In genomic region chr11:8225589-8226036, GRCh38 we compare ENCODE assay signal across 8 cellular contexts. TPM values are rescaled to one million over a fixed set of nuclear protein-coding genes. Genes with fewer than 3 reads are reported as not detected.
DNase-seq lines count a peak whose midpoint lies in the region; ATAC-seq and TF ChIP-seq lines count a peak whose summit lies in the region.

No MANE protein-coding gene starts in this region.

- H3K27me3 ChIP-seq in HCT116 (ENCODE audit: insufficient read depth, low read length): no peaks in the 10 kb centered on the region

- intact Hi-C loops in HCT116 (cut with micrococcal nuclease): loop anchor here (1.0 to 10.0 kb wide), 4 partner anchors 39 to 729 kb away; no protein-coding TSS in a partner anchor

- H3K79me2 ChIP-seq in HCT116 (ENCODE audit: insufficient read depth, low read length): no peaks in the 10 kb centered on the region

- TF ChIP-seq RAD21 in HCT116 (IDR thresholded peaks at IDR 0.05; ENCODE audit: low read depth): peak; percentile 96

- no peak for TF ChIP-seq POLR2A in HCT116 (IDR thresholded peaks at IDR 0.05; ENCODE audit: borderline replicate concordance, extremely low read depth, insufficient read depth, insufficient read length)

- H3K4me3 ChIP-seq in HCT116 (replicated peaks in 1 of 2; ENCODE audit: low read depth in 1 of 2, low read length in 2 of 2): no peak overlapping the region

- H2AFZ ChIP-seq in HCT116 (ENCODE audit: low read depth, low read length, poor library complexity, severe bottlenecking): no peak overlapping the region

- no peak overlapping the region for H3K9ac ChIP-seq in HCT116 (ENCODE audit: low read length)

- H3K27ac ChIP-seq in HCT116 (ENCODE audit: low read depth, low read length): no peak overlapping the region

- H3K4me1 ChIP-seq in HCT116 (ENCODE audit: control insufficient read depth in 1 of 2, insufficient read depth in 2 of 2, low read length in 2 of 2): peaks cover 0 to 3% of the 10 kb centered on the region in 2 experiments; a peak in 1 of 4 replicates

- no peaks in the 10 kb centered on the region for H4K20me1 ChIP-seq in HCT116 (ENCODE audit: insufficient read depth)

- no peaks in the 10 kb centered on the region for H3K9me2 ChIP-seq in HCT116 (ENCODE audit: insufficient read depth)

- CTCF ChIA-PET in HCT116 (lab: Charles Lee): no interaction called here

- RAD21 ChIA-PET in HCT116 (lab: Charles Lee; ENCODE audit: low non-redundant PET in 1 of 2, low total read pairs in 2 of 2, uncharacterized antibody in 2 of 2, unreplicated experiment in 2 of 2): no interaction called here

- no peaks in the 10 kb centered on the region for H3K36me3 ChIP-seq in HCT116 (ENCODE audit: control insufficient read depth in 1 of 2, insufficient read depth in 2 of 2, low read length in 2 of 2)

- BruUV-seq in HCT116 (replicated peaks; lab: Mats Ljungman, UMichigan): no TSS peak

- H3K4me2 ChIP-seq in HCT116 (ENCODE audit: low read length): 0 out of 2 replicates have a peak overlapping the region, but pooled peaks have one; percentile 21

- POLR2A ChIA-PET in HCT116 (lab: Charles Lee): no interaction called here

- peak; percentile 89 to 95 (median 92) for TF ChIP-seq CTCF in HCT116 (IDR thresholded peaks at IDR 0.05 in 2 of 3, conservative IDR thresholded peaks at IDR 0.05 in 1 of 3; ENCODE audit: borderline replicate concordance in 1 of 3, insufficient read depth in 1 of 3, low read depth in 2 of 3, low read length in 2 of 3)

- DNase-seq in DMS79 (lab: John Stamatoyannopoulos, UW) (peak; percentile 65), HCT116 (ENCODE audit: low read depth, low spot score) (peak; percentile 42), NCI-H2196 treated with DMSO at 0.1 percent for 48 hours (lab: John Stamatoyannopoulos, UW; ENCODE audit: unreplicated experiment) (peak; percentile 13), dermis microvascular lymphatic vessel endothelial cell (ENCODE audit: low read depth in 2 of 2) (peak; percentile 36 to 63), medulla oblongata (ENCODE audit: extremely low spot score) (peak; percentile 84)
- DNase-seq in activated CD4-positive, alpha-beta T cell treated with anti-CD3 and anti-CD28 coated beads, Interleukin-2, amount 50 U/mL, for 1 hour: peak; percentile 68
- peak; percentile 36 to 41 for DNase-seq in stimulated activated CD8-positive, alpha-beta memory T cell treated with anti-CD3 and anti-CD28 coated beads, Interleukin-15, amount 100 ng/mL, for 48 hours (ENCODE audit: low read depth in 2 of 2)

- ATAC-seq in HCT116 (peak; percentile 88), GM21723 (IDR thresholded peaks at IDR 0.05; ENCODE audit: unreplicated experiment) (no peak)

- no peaks in the 10 kb centered on the region for H3K9me3 ChIP-seq in HCT116 (ENCODE audit: control insufficient read depth in 1 of 2, insufficient read depth in 1 of 2, low read depth in 1 of 2, low read length in 2 of 2)

TF ChIP-seq in HCT116, 20 proteins besides CTCF, POLR2A, EP300 and RAD21:
- TF ChIP-seq, protein P1, sequence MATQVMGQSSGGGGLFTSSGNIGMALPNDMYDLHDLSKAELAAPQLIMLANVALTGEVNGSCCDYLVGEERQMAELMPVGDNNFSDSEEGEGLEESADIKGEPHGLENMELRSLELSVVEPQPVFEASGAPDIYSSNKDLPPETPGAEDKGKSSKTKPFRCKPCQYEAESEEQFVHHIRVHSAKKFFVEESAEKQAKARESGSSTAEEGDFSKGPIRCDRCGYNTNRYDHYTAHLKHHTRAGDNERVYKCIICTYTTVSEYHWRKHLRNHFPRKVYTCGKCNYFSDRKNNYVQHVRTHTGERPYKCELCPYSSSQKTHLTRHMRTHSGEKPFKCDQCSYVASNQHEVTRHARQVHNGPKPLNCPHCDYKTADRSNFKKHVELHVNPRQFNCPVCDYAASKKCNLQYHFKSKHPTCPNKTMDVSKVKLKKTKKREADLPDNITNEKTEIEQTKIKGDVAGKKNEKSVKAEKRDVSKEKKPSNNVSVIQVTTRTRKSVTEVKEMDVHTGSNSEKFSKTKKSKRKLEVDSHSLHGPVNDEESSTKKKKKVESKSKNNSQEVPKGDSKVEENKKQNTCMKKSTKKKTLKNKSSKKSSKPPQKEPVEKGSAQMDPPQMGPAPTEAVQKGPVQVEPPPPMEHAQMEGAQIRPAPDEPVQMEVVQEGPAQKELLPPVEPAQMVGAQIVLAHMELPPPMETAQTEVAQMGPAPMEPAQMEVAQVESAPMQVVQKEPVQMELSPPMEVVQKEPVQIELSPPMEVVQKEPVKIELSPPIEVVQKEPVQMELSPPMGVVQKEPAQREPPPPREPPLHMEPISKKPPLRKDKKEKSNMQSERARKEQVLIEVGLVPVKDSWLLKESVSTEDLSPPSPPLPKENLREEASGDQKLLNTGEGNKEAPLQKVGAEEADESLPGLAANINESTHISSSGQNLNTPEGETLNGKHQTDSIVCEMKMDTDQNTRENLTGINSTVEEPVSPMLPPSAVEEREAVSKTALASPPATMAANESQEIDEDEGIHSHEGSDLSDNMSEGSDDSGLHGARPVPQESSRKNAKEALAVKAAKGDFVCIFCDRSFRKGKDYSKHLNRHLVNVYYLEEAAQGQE (IDR thresholded peaks at IDR 0.05; ENCODE audit: low read depth): no peak
- TF ChIP-seq TCF7L2 (IDR thresholded peaks at IDR 0.05; ENCODE audit: borderline replicate concordance, extremely low read depth, insufficient read depth, insufficient read length) (no peak), EZH2 (IDR thresholded peaks at IDR 0.05) (no peak), FOSL1 (IDR thresholded peaks at IDR 0.05; ENCODE audit: low read depth) (no peak), POLR2AphosphoS5 (IDR thresholded peaks at IDR 0.05; ENCODE audit: low read depth, low read length) (no peak), MAX (IDR thresholded peaks at IDR 0.05) (no peak), ELF1 (IDR thresholded peaks at IDR 0.05; ENCODE audit: borderline replicate concordance, low read depth) (no peak), SIN3A (IDR thresholded peaks at IDR 0.05; ENCODE audit: low read depth) (no peak), EGR1 (IDR thresholded peaks at IDR 0.05; ENCODE audit: low read depth) (no peak)
- TF ChIP-seq, protein P2, sequence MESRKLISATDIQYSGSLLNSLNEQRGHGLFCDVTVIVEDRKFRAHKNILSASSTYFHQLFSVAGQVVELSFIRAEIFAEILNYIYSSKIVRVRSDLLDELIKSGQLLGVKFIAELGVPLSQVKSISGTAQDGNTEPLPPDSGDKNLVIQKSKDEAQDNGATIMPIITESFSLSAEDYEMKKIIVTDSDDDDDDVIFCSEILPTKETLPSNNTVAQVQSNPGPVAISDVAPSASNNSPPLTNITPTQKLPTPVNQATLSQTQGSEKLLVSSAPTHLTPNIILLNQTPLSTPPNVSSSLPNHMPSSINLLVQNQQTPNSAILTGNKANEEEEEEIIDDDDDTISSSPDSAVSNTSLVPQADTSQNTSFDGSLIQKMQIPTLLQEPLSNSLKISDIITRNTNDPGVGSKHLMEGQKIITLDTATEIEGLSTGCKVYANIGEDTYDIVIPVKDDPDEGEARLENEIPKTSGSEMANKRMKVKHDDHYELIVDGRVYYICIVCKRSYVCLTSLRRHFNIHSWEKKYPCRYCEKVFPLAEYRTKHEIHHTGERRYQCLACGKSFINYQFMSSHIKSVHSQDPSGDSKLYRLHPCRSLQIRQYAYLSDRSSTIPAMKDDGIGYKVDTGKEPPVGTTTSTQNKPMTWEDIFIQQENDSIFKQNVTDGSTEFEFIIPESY (IDR thresholded peaks at IDR 0.05; ENCODE audit: extremely low read depth, insufficient replicate concordance, low read length): no peak

RNA-seq across cellular contexts. Expression of gene LMO1, which starts 38.1 kb away (rescaled TPM):
- total RNA-seq in HCT116 (2021; ENCODE audit: unreplicated experiment): 0.27 TPM
- 0.31 and 1.0 TPM in 2 replicates for polyA plus RNA-seq in HCT116 (2012)
- total RNA-seq in dermis microvascular lymphatic vessel endothelial cell: not detected in 2 replicates

RNA-seq across cellular contexts. Expression of gene RIC3, which starts 56.8 kb away (rescaled TPM):
- total RNA-seq in HCT116 (2021; ENCODE audit: unreplicated experiment) (not detected), dermis microvascular lymphatic vessel endothelial cell (not detected in 2 replicates)
- polyA plus RNA-seq in HCT116 (2012): not detected in 2 replicates

Comparison
In these comparisons a context has a peak if more than half of its experiments do, and no peak if none do; other contexts are left out.
1. DNase-seq: peak in every context shown above with its lines; median percentile 84 in medulla oblongata; 68 in activated CD4-positive, alpha-beta T cell treated with anti-CD3 and anti-CD28 coated beads, Interleukin-2, amount 50 U/mL, for 1 hour; 65 in DMS79; 50 in dermis microvascular lymphatic vessel endothelial cell; 42 in HCT116; 38 in stimulated activated CD8-positive, alpha-beta memory T cell treated with anti-CD3 and anti-CD28 coated beads, Interleukin-15, amount 100 ng/mL, for 48 hours; 13 in NCI-H2196 treated with DMSO at 0.1 percent for 48 hours.